ENCODE assay signal across 9 cellular contexts in genomic region chr6:31462026-31462963, GRCh38. TPM values are rescaled to one million over a fixed set of nuclear protein-coding genes. Genes with fewer than 3 reads are reported as not detected.
DNase-seq lines count a peak whose midpoint lies in the region; ATAC-seq and TF ChIP-seq lines count a peak whose summit lies in the region.
"Had no signal": no experiment of that assay in that cellular context is flagged by ENCODE, and none has a peak within 500 bp of the region (broad histone marks: within the 10 kb centered on the region; RNA-seq: fewer than 3 reads in every experiment).

No MANE protein-coding gene starts in this region.

- H3K4me3 Mint-ChIP-seq in activated CD4-positive, alpha-beta T cell treated with anti-CD3 and anti-CD28 coated beads, Interleukin-2, amount 10 ng/mL, durations not matched to agents 24 days and 14 days, result peak overlapping the region; percentile 99
- H3K4me3 Mint-ChIP-seq in activated naive CD8-positive, alpha-beta T cell treated with anti-CD3 and anti-CD28 coated beads, Interleukin-2, amount 10 ng/mL, durations not matched to agents 7 days and 5 days, result peak overlapping the region; percentile 95

- peaks cover 10% of the 10 kb centered on the region for H3K27me3 Mint-ChIP-seq in activated CD4-positive, alpha-beta T cell treated with anti-CD3 and anti-CD28 coated beads, Interleukin-2, amount 10 ng/mL, durations not matched to agents 24 days and 14 days
- peaks cover 7% of the 10 kb centered on the region for H3K27me3 Mint-ChIP-seq in activated naive CD8-positive, alpha-beta T cell treated with anti-CD3 and anti-CD28 coated beads, Interleukin-2, amount 10 ng/mL, durations not matched to agents 7 days and 5 days

- H3K36me3 ChIP-seq in left lung, result peaks cover 0 to 23% of the 10 kb centered on the region in 2 donors
- H3K36me3 ChIP-seq in thymus (ENCODE audit: control insufficient read depth, insufficient read depth), result no peaks in the 10 kb centered on the region
- H3K36me3 ChIP-seq: cardiac muscle cell had no signal

- H3K4me1 ChIP-seq in left lung (peaks cover 4 to 50% of the 10 kb centered on the region in 2 donors), thymus (ENCODE audit: control insufficient read depth, insufficient read depth, low read length) (peaks cover 2% of the 10 kb centered on the region)

- WGBS in thymus, result 68% methylated on average over 11 of the region's 11 CpGs

- H3K36me3 Mint-ChIP-seq in activated CD4-positive, alpha-beta T cell treated with anti-CD3 and anti-CD28 coated beads, Interleukin-2, amount 10 ng/mL, durations not matched to agents 24 days and 14 days (ENCODE audit: low read depth), result peaks cover 42% of the 10 kb centered on the region
- peaks cover 33% of the 10 kb centered on the region for H3K36me3 Mint-ChIP-seq in activated naive CD8-positive, alpha-beta T cell treated with anti-CD3 and anti-CD28 coated beads, Interleukin-2, amount 10 ng/mL, durations not matched to agents 7 days and 5 days

- peak overlapping the region; percentile 35 to 87 for H3K4me3 ChIP-seq in left lung
- peak overlapping the region; percentile 63 for H3K4me3 ChIP-seq in thymus (ENCODE audit: low read length)

- no peak for TF ChIP-seq CTCF in left lung (IDR thresholded peaks at IDR 0.05)

- peaks cover 44% of the 10 kb centered on the region for H3K4me1 Mint-ChIP-seq in activated CD4-positive, alpha-beta T cell treated with anti-CD3 and anti-CD28 coated beads, Interleukin-2, amount 10 ng/mL, durations not matched to agents 24 days and 14 days
- peaks cover 38% of the 10 kb centered on the region for H3K4me1 Mint-ChIP-seq in activated naive CD8-positive, alpha-beta T cell treated with anti-CD3 and anti-CD28 coated beads, Interleukin-2, amount 10 ng/mL, durations not matched to agents 7 days and 5 days

- H3K27me3 ChIP-seq in left lung (no peaks in the 10 kb centered on the region), thymus (ENCODE audit: control insufficient read depth, insufficient read depth) (no peaks in the 10 kb centered on the region)

- H3K27ac ChIP-seq in left lung (peak overlapping the region; percentile 57 to 80), thymus (ENCODE audit: low read depth) (peak overlapping the region; percentile 46)
- H3K27ac ChIP-seq: cardiac muscle cell had no signal

- peak overlapping the region; percentile 94 for H3K27ac Mint-ChIP-seq in activated CD4-positive, alpha-beta T cell treated with anti-CD3 and anti-CD28 coated beads, Interleukin-2, amount 10 ng/mL, durations not matched to agents 24 days and 14 days
- peak overlapping the region; percentile 90 for H3K27ac Mint-ChIP-seq in activated naive CD8-positive, alpha-beta T cell treated with anti-CD3 and anti-CD28 coated beads, Interleukin-2, amount 10 ng/mL, durations not matched to agents 7 days and 5 days

- no peak for ATAC-seq in activated naive CD8-positive, alpha-beta T cell treated with anti-CD3 and anti-CD28 coated beads, Interleukin-2, amount 10 ng/mL, durations not matched to agents 7 days and 5 days (ENCODE audit: low read depth)
- peak; percentile 14 for ATAC-seq in left lung
- no peak for ATAC-seq in GM21576 (IDR thresholded peaks at IDR 0.05; ENCODE audit: unreplicated experiment)

- H3K9me3 ChIP-seq in left lung (no peaks in the 10 kb centered on the region), thymus (ENCODE audit: control insufficient read depth) (no peaks in the 10 kb centered on the region)

- DNase-seq in activated CD4-positive, alpha-beta T cell treated with anti-CD3 and anti-CD28 coated beads, Interleukin-2, amount 10 ng/mL, durations not matched to agents 24 days and 14 days, result no peak
- no peak for DNase-seq in activated CD4-positive, alpha-beta T cell treated with anti-CD3 and anti-CD28 coated beads for 4 hours
- no peak for DNase-seq in activated naive CD8-positive, alpha-beta T cell treated with anti-CD3 and anti-CD28 coated beads, Interleukin-2, amount 10 ng/mL, durations not matched to agents 7 days and 5 days
- DNase-seq in left lung, result no peak
- no peak for DNase-seq in RPMI8226
- DNase-seq in NCI-H446 (lab: John Stamatoyannopoulos, UW), result no peak

- no peaks in the 10 kb centered on the region for H3K9me3 Mint-ChIP-seq in activated CD4-positive, alpha-beta T cell treated with anti-CD3 and anti-CD28 coated beads, Interleukin-2, amount 10 ng/mL, durations not matched to agents 24 days and 14 days
- no peaks in the 10 kb centered on the region for H3K9me3 Mint-ChIP-seq in activated naive CD8-positive, alpha-beta T cell treated with anti-CD3 and anti-CD28 coated beads, Interleukin-2, amount 10 ng/mL, durations not matched to agents 7 days and 5 days

- POLR2A ChIA-PET in activated naive CD8-positive, alpha-beta T cell treated with anti-CD3 and anti-CD28 coated beads, Interleukin-2, amount 10 ng/mL, durations not matched to agents 7 days and 5 days (lab: Charles Lee), result interaction anchor here (0.7 to 1.2 kb wide), 3 partner anchors 14 to 67 kb away, joined by 3 to 6 read pairs (median 4); partner anchors contain the start of gene MICA

- intact Hi-C loops in activated CD4-positive, alpha-beta T cell treated with anti-CD3 and anti-CD28 coated beads, Interleukin-2, amount 10 ng/mL, durations not matched to agents 24 days and 14 days (cut with micrococcal nuclease), result no loop called here
- intact Hi-C loops in left lung (cut with DNase I), result no loop called here

RNA-seq across cellular contexts. Expression of gene MICB, which starts 35.6 kb away (rescaled TPM):
- 32.8 and 35.5 TPM in 2 replicates for total RNA-seq in activated CD4-positive, alpha-beta T cell treated with anti-CD3 and anti-CD28 coated beads, Interleukin-2, amount 10 ng/mL, durations not matched to agents 24 days and 14 days
- total RNA-seq in activated naive CD8-positive, alpha-beta T cell treated with anti-CD3 and anti-CD28 coated beads, Interleukin-2, amount 10 ng/mL, durations not matched to agents 7 days and 5 days, result 10 to 100 TPM; 41.5 to 42.8 TPM
- total RNA-seq in left lung, result 10 to 100 TPM; 11.2 to 11.3 TPM
- 4.2 TPM for polyA plus RNA-seq in thymus

RNA-seq across cellular contexts. Expression of gene MICA, which starts 58.9 kb away (rescaled TPM):
- total RNA-seq in activated CD4-positive, alpha-beta T cell treated with anti-CD3 and anti-CD28 coated beads, Interleukin-2, amount 10 ng/mL, durations not matched to agents 24 days and 14 days, result 6.5 and 7.3 TPM in 2 replicates
- 10 to 100 TPM; 24.1 to 25.8 TPM for total RNA-seq in activated naive CD8-positive, alpha-beta T cell treated with anti-CD3 and anti-CD28 coated beads, Interleukin-2, amount 10 ng/mL, durations not matched to agents 7 days and 5 days
- total RNA-seq in left lung, result 10 to 100 TPM; 29.4 to 30.1 TPM
- 9.4 TPM for polyA plus RNA-seq in thymus
